Comparison of ENCODE assay signal across 27 cellular contexts in the genomic region with DNA sequence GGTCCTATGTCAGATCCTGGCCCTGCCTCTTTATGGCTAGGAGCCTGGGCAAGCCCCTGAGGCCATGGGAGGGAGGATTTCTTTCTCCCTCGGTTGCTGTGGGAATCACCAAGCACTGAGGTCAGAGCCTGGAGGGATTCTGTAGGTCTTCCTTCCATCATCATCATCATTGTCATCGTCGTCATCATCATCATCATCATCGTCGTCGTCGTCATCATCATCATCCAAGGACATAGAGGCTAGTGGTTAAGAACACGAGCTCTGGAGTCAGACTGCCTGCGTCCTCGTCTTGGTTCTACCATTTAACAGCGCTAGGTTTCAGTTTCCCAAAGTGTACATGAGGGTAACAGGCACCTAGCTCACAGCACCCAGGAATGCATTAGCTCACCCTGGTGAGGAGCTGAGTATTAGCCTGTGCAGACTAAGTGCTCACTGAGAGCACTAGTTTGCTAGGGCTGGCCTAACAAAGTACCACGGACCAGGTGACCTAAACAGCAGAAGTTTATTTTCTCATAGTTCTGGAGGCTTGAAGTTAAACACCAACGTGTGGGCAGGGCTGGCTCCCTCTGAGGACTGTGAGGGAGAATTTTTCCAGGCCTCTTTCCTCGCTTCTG.
A peak's percentile ranks its signal among the peaks of the same experiment; 100 is the strongest.
DNase-seq lines count a peak whose midpoint lies in the region; ATAC-seq, FAIRE-seq and TF ChIP-seq lines count a peak whose summit lies in the region.
"Had no signal": no experiment of that assay in that cellular context is flagged by ENCODE, and none has a peak within 500 bp of the region (broad histone marks: within the 10 kb centered on the region; RNA-seq: fewer than 3 reads in every experiment).

No MANE protein-coding gene starts in this region.

- no peak for DNase-seq in RWPE2 (ENCODE audit: low spot score)
- no peak for DNase-seq in bronchial epithelial cell (ENCODE audit: low read depth)
- peak; percentile 56 for DNase-seq in posterior vena cava (ENCODE audit: low spot score)
- DNase-seq in breast epithelium (ENCODE audit: low spot score in 2 of 2): no peak
- DNase-seq in activated T-cell treated with anti-CD3 and anti-CD28 coated beads, Interleukin-2, amount 50 U/mL, for 4 hours: no peak
- DNase-seq: 8988T; ACHN; AML-193; BE2C; CD4-positive, alpha-beta T cell; CD8-positive, alpha-beta memory T cell; DMS 273 treated with DMSO at 0.1 percent for 48 hours; DMS79; EL; GDM1; H9; HFFc6 had no signal

- FAIRE-seq in bronchial epithelial cell (lab: Jason Lieb, UNC): peak; percentile 92
- FAIRE-seq: A549, D721Med, GM12878, GM19239 had no signal

- CTCF ChIA-PET in HEK293 (lab: Yijun Ruan, JAX): no interaction called here

- intact Hi-C loops in posterior vena cava (cut with DNase I): no loop called here
- intact Hi-C loops in breast epithelium (cut with DNase I; ENCODE audit: low total_unique reads): no loop called here

- H3K4me1 Mint-ChIP-seq in activated T-cell treated with anti-CD3 and anti-CD28 coated beads, Interleukin-2, amount 50 U/mL, for 4 hours (ENCODE audit: low read depth): no peaks in the 10 kb centered on the region
- H3K4me1 Mint-ChIP-seq: CD14-positive monocyte; CD8-positive, alpha-beta memory T cell had no signal

- H3K9me3 Mint-ChIP-seq in activated T-cell treated with anti-CD3 and anti-CD28 coated beads, Interleukin-2, amount 50 U/mL, for 4 hours: no peaks in the 10 kb centered on the region
- H3K9me3 Mint-ChIP-seq: CD14-positive monocyte; CD4-positive, alpha-beta T cell; CD8-positive, alpha-beta memory T cell; GM23338; H9; HFFc6 had no signal

- H3K36me3 ChIP-seq in HEK293 (ENCODE audit: control insufficient read depth in 2 of 2, insufficient read depth in 1 of 2, low read length in 2 of 2) (no peaks in the 10 kb centered on the region), RWPE2 (ENCODE audit: low read depth) (no peaks in the 10 kb centered on the region), bronchial epithelial cell (ENCODE audit: control insufficient read depth, insufficient read depth, low read length) (no peaks in the 10 kb centered on the region), breast epithelium (no peaks in the 10 kb centered on the region)
- H3K36me3 ChIP-seq: BE2C; BLaER1 treated with 17β-estradiol and CSF1 and Interleukin-3, amounts not matched to agents 10 nM and 100 nM had no signal

- no peak overlapping the region for H3K4me3 Mint-ChIP-seq in activated T-cell treated with anti-CD3 and anti-CD28 coated beads, Interleukin-2, amount 50 U/mL, for 4 hours
- H3K4me3 Mint-ChIP-seq: CD14-positive monocyte; CD4-positive, alpha-beta T cell; CD8-positive, alpha-beta memory T cell; GM23338; H9; HFFc6 had no signal

- no peaks in the 10 kb centered on the region for H3K36me3 Mint-ChIP-seq in activated T-cell treated with anti-CD3 and anti-CD28 coated beads, Interleukin-2, amount 50 U/mL, for 4 hours (ENCODE audit: insufficient read depth)
- H3K36me3 Mint-ChIP-seq: CD14-positive monocyte; CD8-positive, alpha-beta memory T cell had no signal

- no peak for TF ChIP-seq POLR2A in breast epithelium (IDR thresholded peaks at IDR 0.05)

- H3K4me1 ChIP-seq in HEK293 (ENCODE audit: control insufficient read depth, insufficient read depth, low read length) (no peaks in the 10 kb centered on the region), RWPE2 (ENCODE audit: insufficient read depth, poor library complexity, severe bottlenecking) (peaks cover 3% of the 10 kb centered on the region), breast epithelium (no peaks in the 10 kb centered on the region)
- H3K4me1 ChIP-seq: A549, BE2C had no signal

- no peak overlapping the region for H3K4me3 ChIP-seq in HEK293 (ENCODE audit: low read depth, low read length)
- no peak overlapping the region for H3K4me3 ChIP-seq in RWPE2 (ENCODE audit: severe bottlenecking)
- H3K4me3 ChIP-seq in bronchial epithelial cell (ENCODE audit: low read depth, low read length): no peak overlapping the region
- H3K4me3 ChIP-seq in breast epithelium: no peak overlapping the region
- H3K4me3 ChIP-seq: A549; BLaER1 treated with 17β-estradiol and CSF1 and Interleukin-3, amounts not matched to agents 10 nM and 100 nM; GM12878; GM23338 had no signal

- no peak overlapping the region for H3K27ac ChIP-seq in HEK293 (ENCODE audit: extremely low read depth, low read depth, low read length)
- no peak overlapping the region for H3K27ac ChIP-seq in RWPE2 (ENCODE audit: poor library complexity, severe bottlenecking)
- H3K27ac ChIP-seq in breast epithelium: no peak overlapping the region
- H3K27ac ChIP-seq: A549; BLaER1 treated with 17β-estradiol and CSF1 and Interleukin-3, amounts not matched to agents 10 nM and 100 nM had no signal

- 0 out of 3 replicates have a peak, but pooled peaks have one; percentile 17 for ATAC-seq in RWPE2 (ENCODE audit: low read depth)
- no peak for ATAC-seq in GM19395 (IDR thresholded peaks at IDR 0.05; ENCODE audit: unreplicated experiment)
- ATAC-seq in activated T-cell treated with anti-CD3 and anti-CD28 coated beads, Interleukin-2, amount 50 U/mL, for 4 hours: no peak
- ATAC-seq: A549, GM12878, GM23338, HCT116 had no signal

- TF ChIP-seq CTCF in HEK293 (tag by site-specific recombination; IDR thresholded peaks at IDR 0.05) (no peak), RWPE2 (IDR thresholded peaks at IDR 0.05; ENCODE audit: poor library complexity, severe bottlenecking) (no peak), bronchial epithelial cell (IDR thresholded peaks at IDR 0.05; ENCODE audit: insufficient read depth, low read length, severe bottlenecking) (no peak), breast epithelium (IDR thresholded peaks at IDR 0.05) (no peak)

- H3K9me3 ChIP-seq in HEK293 (ENCODE audit: control insufficient read depth, insufficient read depth, low read depth, low read length) (no peaks in the 10 kb centered on the region), RWPE2 (ENCODE audit: severe bottlenecking) (no peaks in the 10 kb centered on the region), breast epithelium (no peaks in the 10 kb centered on the region)
- H3K9me3 ChIP-seq: A549; BE2C; BLaER1 treated with 17β-estradiol and CSF1 and Interleukin-3, amounts not matched to agents 10 nM and 100 nM had no signal

- H3K27me3 Mint-ChIP-seq in activated T-cell treated with anti-CD3 and anti-CD28 coated beads, Interleukin-2, amount 50 U/mL, for 4 hours (ENCODE audit: low read depth): no peaks in the 10 kb centered on the region

- H3K27me3 ChIP-seq in RWPE2 (ENCODE audit: insufficient read depth, poor library complexity, severe bottlenecking) (no peaks in the 10 kb centered on the region), bronchial epithelial cell (ENCODE audit: control insufficient read depth, insufficient read depth, low read length) (peaks cover 5% of the 10 kb centered on the region), breast epithelium (no peaks in the 10 kb centered on the region)
- H3K27me3 ChIP-seq: BE2C; BLaER1 treated with 17β-estradiol and CSF1 and Interleukin-3, amounts not matched to agents 10 nM and 100 nM had no signal

- POLR2A ChIA-PET in HEK293 (lab: Yijun Ruan, JAX): no interaction called here

TF ChIP-seq in HEK293, 187 proteins besides CTCF, POLR2A, EP300 and RAD21:
- TF ChIP-seq ZNF777 (tag by site-specific recombination; IDR thresholded peaks at IDR 0.05; ENCODE audit: borderline replicate concordance) (no peak), RBAK (tag by site-specific recombination; IDR thresholded peaks at IDR 0.05) (no peak), ZNF549 (tag by site-specific recombination; IDR thresholded peaks at IDR 0.05) (no peak), ZNF530 (tag by site-specific recombination; IDR thresholded peaks at IDR 0.05; ENCODE audit: low read depth) (no peak), ZNF701 (tag by site-specific recombination; IDR thresholded peaks at IDR 0.05) (no peak)
- TF ChIP-seq, protein P1, sequence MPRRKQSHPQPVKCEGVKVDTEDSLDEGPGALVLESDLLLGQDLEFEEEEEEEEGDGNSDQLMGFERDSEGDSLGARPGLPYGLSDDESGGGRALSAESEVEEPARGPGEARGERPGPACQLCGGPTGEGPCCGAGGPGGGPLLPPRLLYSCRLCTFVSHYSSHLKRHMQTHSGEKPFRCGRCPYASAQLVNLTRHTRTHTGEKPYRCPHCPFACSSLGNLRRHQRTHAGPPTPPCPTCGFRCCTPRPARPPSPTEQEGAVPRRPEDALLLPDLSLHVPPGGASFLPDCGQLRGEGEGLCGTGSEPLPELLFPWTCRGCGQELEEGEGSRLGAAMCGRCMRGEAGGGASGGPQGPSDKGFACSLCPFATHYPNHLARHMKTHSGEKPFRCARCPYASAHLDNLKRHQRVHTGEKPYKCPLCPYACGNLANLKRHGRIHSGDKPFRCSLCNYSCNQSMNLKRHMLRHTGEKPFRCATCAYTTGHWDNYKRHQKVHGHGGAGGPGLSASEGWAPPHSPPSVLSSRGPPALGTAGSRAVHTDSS (tag by site-specific recombination; IDR thresholded peaks at IDR 0.05): peak; percentile 98
- TF ChIP-seq, protein P2, sequence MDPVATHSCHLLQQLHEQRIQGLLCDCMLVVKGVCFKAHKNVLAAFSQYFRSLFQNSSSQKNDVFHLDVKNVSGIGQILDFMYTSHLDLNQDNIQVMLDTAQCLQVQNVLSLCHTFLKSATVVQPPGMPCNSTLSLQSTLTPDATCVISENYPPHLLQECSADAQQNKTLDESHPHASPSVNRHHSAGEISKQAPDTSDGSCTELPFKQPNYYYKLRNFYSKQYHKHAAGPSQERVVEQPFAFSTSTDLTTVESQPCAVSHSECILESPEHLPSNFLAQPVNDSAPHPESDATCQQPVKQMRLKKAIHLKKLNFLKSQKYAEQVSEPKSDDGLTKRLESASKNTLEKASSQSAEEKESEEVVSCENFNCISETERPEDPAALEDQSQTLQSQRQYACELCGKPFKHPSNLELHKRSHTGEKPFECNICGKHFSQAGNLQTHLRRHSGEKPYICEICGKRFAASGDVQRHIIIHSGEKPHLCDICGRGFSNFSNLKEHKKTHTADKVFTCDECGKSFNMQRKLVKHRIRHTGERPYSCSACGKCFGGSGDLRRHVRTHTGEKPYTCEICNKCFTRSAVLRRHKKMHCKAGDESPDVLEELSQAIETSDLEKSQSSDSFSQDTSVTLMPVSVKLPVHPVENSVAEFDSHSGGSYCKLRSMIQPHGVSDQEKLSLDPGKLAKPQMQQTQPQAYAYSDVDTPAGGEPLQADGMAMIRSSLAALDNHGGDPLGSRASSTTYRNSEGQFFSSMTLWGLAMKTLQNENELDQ (tag by site-specific recombination; IDR thresholded peaks at IDR 0.05; ENCODE audit: low read depth): no peak
